Comparison of ENCODE assay signal across 9 cellular contexts in the genomic region with DNA sequence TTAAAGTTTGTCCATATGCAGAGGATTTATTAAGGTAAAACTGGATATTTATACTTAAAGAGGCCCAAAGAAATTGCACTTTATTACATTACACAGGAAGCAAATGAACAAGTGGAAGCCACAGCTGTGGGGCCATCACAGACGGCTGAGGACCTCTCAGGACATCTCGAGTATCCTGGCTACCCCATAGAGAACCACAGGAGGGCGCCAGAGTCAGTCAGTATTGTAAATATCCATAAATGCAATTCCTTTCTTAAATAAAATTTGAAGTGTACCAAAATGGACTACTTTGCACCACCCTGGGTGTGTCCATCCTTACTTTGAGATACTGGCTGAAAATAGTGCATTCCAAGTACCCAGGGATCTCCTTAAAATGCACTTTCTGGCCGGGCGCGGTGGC.
A peak's percentile ranks its signal among the peaks of the same experiment; 100 is the strongest.
DNase-seq lines count a peak whose midpoint lies in the region; ATAC-seq, FAIRE-seq and TF ChIP-seq lines count a peak whose summit lies in the region.
"Had no signal": no experiment of that assay in that cellular context is flagged by ENCODE, and none has a peak within 500 bp of the region (broad histone marks: within the 10 kb centered on the region; RNA-seq: fewer than 3 reads in every experiment).

No MANE protein-coding gene starts in this region.

- no peak overlapping the region for H3K4me3 ChIP-seq in DND-41 (ENCODE audit: low read depth in 1 of 2, low read length in 2 of 2)
- no peak overlapping the region for H3K4me3 ChIP-seq in CD8-positive, alpha-beta T cell (ENCODE audit: low read depth, low read length)

- intact Hi-C loops in activated CD4-positive, alpha-beta memory T cell treated with anti-CD3 and anti-CD28 coated beads for 36 hours (cut with micrococcal nuclease): loop anchor here (1.0 kb wide), 1 partner anchor 36 kb away; no protein-coding TSS in a partner anchor
- intact Hi-C loops in CD8-positive, alpha-beta T cell (cut with DNase I, micrococcal nuclease): no loop called here

- no peaks in the 10 kb centered on the region for H3K4me1 ChIP-seq in DND-41 (ENCODE audit: insufficient read depth, low read length)
- no peaks in the 10 kb centered on the region for H3K4me1 ChIP-seq in CD8-positive, alpha-beta T cell (ENCODE audit: insufficient read depth, low read length)

- CTCF ChIA-PET in activated CD4-positive, alpha-beta memory T cell treated with anti-CD3 and anti-CD28 coated beads for 36 hours (lab: Charles Lee): interaction anchor here (0.9 to 4.7 kb wide), 7 partner anchors 11 to 256 kb away, joined by 3 to 47 read pairs (median 3); no protein-coding TSS in a partner anchor
- CTCF ChIA-PET in CD8-positive, alpha-beta T cell (lab: Charles Lee): no interaction called here

- H4K20me1 ChIP-seq in DND-41 (ENCODE audit: insufficient read depth, low read length): no peaks in the 10 kb centered on the region

- H3K9ac ChIP-seq in DND-41 (ENCODE audit: low read depth, low read length): no peak overlapping the region

- no peak overlapping the region for H3K27ac ChIP-seq in DND-41 (ENCODE audit: low read length)
- H3K27ac ChIP-seq in CD8-positive, alpha-beta T cell (ENCODE audit: low read depth, low read length): no peak overlapping the region
- H3K27ac ChIP-seq: HL-60 had no signal

- peak; percentile 56 for TF ChIP-seq CTCF in DND-41 (IDR thresholded peaks at IDR 0.05; ENCODE audit: borderline replicate concordance, extremely low read depth, low read length, poor library complexity, severe bottlenecking)
- TF ChIP-seq CTCF in CD8-positive, alpha-beta T cell (IDR thresholded peaks at IDR 0.05): no peak

- H3K9me3 Mint-ChIP-seq in activated CD4-positive, alpha-beta memory T cell treated with anti-CD3 and anti-CD28 coated beads for 36 hours: peaks cover 9% of the 10 kb centered on the region
- H3K9me3 Mint-ChIP-seq in CD8-positive, alpha-beta T cell: peaks cover 3% of the 10 kb centered on the region

- no peak overlapping the region for H3K4me2 ChIP-seq in DND-41 (ENCODE audit: insufficient read depth, low read length)

- no peak overlapping the region for H3K4me3 Mint-ChIP-seq in activated CD4-positive, alpha-beta memory T cell treated with anti-CD3 and anti-CD28 coated beads for 36 hours
- no peak overlapping the region for H3K4me3 Mint-ChIP-seq in CD8-positive, alpha-beta T cell

- H3K36me3 Mint-ChIP-seq in activated CD4-positive, alpha-beta memory T cell treated with anti-CD3 and anti-CD28 coated beads for 36 hours: peaks cover 3% of the 10 kb centered on the region
- H3K36me3 Mint-ChIP-seq in CD8-positive, alpha-beta T cell: no peaks in the 10 kb centered on the region

- H3K4me1 Mint-ChIP-seq in activated CD4-positive, alpha-beta memory T cell treated with anti-CD3 and anti-CD28 coated beads for 36 hours (ENCODE audit: low read depth): peaks cover 5% of the 10 kb centered on the region
- H3K4me1 Mint-ChIP-seq in CD8-positive, alpha-beta T cell (ENCODE audit: low read depth): no peaks in the 10 kb centered on the region

- POLR2A ChIA-PET in activated CD4-positive, alpha-beta memory T cell treated with anti-CD3 and anti-CD28 coated beads for 36 hours (lab: Charles Lee): no interaction called here
- POLR2A ChIA-PET in CD8-positive, alpha-beta T cell (lab: Charles Lee): no interaction called here

- FAIRE-seq in frontal cortex (lab: Jason Lieb, UNC): no peak

- ATAC-seq in DND-41 (ENCODE audit: insufficient read depth, low read depth) (peak; percentile 57; the same call in 2 of the 3 replicates), GM21723 (IDR thresholded peaks at IDR 0.05; ENCODE audit: unreplicated experiment) (no peak), HG02840 (IDR thresholded peaks at IDR 0.05; ENCODE audit: low FRiP score, unreplicated experiment) (no peak)
- ATAC-seq in CD8-positive, alpha-beta T cell: no peak

- no peaks in the 10 kb centered on the region for H3K79me2 ChIP-seq in DND-41 (ENCODE audit: insufficient read depth, low read length)

- peaks cover 14% of the 10 kb centered on the region for H3K27me3 Mint-ChIP-seq in activated CD4-positive, alpha-beta memory T cell treated with anti-CD3 and anti-CD28 coated beads for 36 hours
- peaks cover 15% of the 10 kb centered on the region for H3K27me3 Mint-ChIP-seq in CD8-positive, alpha-beta T cell (ENCODE audit: low read depth)

- no peaks in the 10 kb centered on the region for H3K27me3 ChIP-seq in DND-41 (ENCODE audit: insufficient read depth, low read length, poor library complexity)
- H3K27me3 ChIP-seq in CD8-positive, alpha-beta T cell (ENCODE audit: insufficient read depth, low read length): no peaks in the 10 kb centered on the region

- no peaks in the 10 kb centered on the region for H3K9me3 ChIP-seq in DND-41 (ENCODE audit: insufficient read depth, low read length, severe bottlenecking)
- no peaks in the 10 kb centered on the region for H3K9me3 ChIP-seq in CD8-positive, alpha-beta T cell (ENCODE audit: low read length)

- DNase-seq in DND-41 (peak; percentile 23), HK-2 (ENCODE audit: unreplicated experiment) (peak; percentile 19), left kidney (ENCODE audit: low read depth, low spot score) (peak; percentile 32), frontal cortex (ENCODE audit: low spot score in 2 of 2) (no peak)
- peak; percentile 61 for DNase-seq in activated CD4-positive, alpha-beta memory T cell treated with anti-CD3 and anti-CD28 coated beads for 36 hours
- DNase-seq in CD8-positive, alpha-beta T cell: no peak

- H2AFZ ChIP-seq in DND-41 (ENCODE audit: low read depth, low read length): no peak overlapping the region

- H3K36me3 ChIP-seq in DND-41 (ENCODE audit: insufficient read depth, low read length): no peaks in the 10 kb centered on the region
- no peaks in the 10 kb centered on the region for H3K36me3 ChIP-seq in CD8-positive, alpha-beta T cell (ENCODE audit: insufficient read depth, low read length)

- H3K27ac Mint-ChIP-seq in activated CD4-positive, alpha-beta memory T cell treated with anti-CD3 and anti-CD28 coated beads for 36 hours: no peak overlapping the region
- no peak overlapping the region for H3K27ac Mint-ChIP-seq in CD8-positive, alpha-beta T cell

Comparison
In these comparisons a context has a peak if more than half of its experiments do, and no peak if none do; other contexts are left out.
1. DNase-seq: peak in DND-41 (single experiment), HK-2 (single experiment), activated CD4-positive, alpha-beta memory T cell treated with anti-CD3 and anti-CD28 coated beads for 36 hours (single experiment) and left kidney (single experiment); none in frontal cortex (0 of 2) and CD8-positive, alpha-beta T cell (0 of 7).